In genomic region chr6:6191476-6191875, GRCh38 we compare ENCODE assay signal across 19 cellular contexts.
A peak's percentile ranks its signal among the peaks of the same experiment; 100 is the strongest.
DNase-seq lines count a peak whose midpoint lies in the region; ATAC-seq and TF ChIP-seq lines count a peak whose summit lies in the region.
"Had no signal": no experiment of that assay in that cellular context is flagged by ENCODE, and none has a peak within 500 bp of the region (broad histone marks: within the 10 kb centered on the region; RNA-seq: fewer than 3 reads in every experiment).

No MANE protein-coding gene starts in this region.

- POLR2A ChIA-PET in HCT116 (lab: Charles Lee), result no interaction called here
- POLR2A ChIA-PET in OCI-LY7 (lab: Charles Lee), result interaction anchor here (0.6 kb wide), 1 partner anchor 217 kb away, joined by 3 read pairs; no protein-coding TSS in a partner anchor

- H2AFZ ChIP-seq in HCT116 (ENCODE audit: low read depth, low read length, poor library complexity, severe bottlenecking), result no peak overlapping the region
- no peak overlapping the region for H2AFZ ChIP-seq in OCI-LY7 (ENCODE audit: low read length)

- H3K36me3 ChIP-seq in HCT116 (ENCODE audit: control insufficient read depth in 1 of 2, insufficient read depth in 2 of 2, low read length in 2 of 2) (no peaks in the 10 kb centered on the region), OCI-LY7 (ENCODE audit: insufficient read depth, low read length) (no peaks in the 10 kb centered on the region)

- peak; percentile 35 for DNase-seq in DMS53 (lab: John Stamatoyannopoulos, UW)
- DNase-seq in DMS53 treated with DMSO at 0.1 percent for 48 hours (lab: John Stamatoyannopoulos, UW; ENCODE audit: unreplicated experiment), result no peak
- no peak for DNase-seq in HCT116 (ENCODE audit: low read depth, low spot score)
- peak; percentile 52 for DNase-seq in OCI-LY7 (ENCODE audit: low spot score)
- peak; percentile 57 for DNase-seq in iPS-NIHi11 (ENCODE audit: low spot score)
- no peak for DNase-seq in Right ventricle myocardium superior
- DNase-seq in central memory CD4-positive, alpha-beta T cell, result no peak
- DNase-seq: COR-L47; cortex of kidney; midbrain; NCI-H526 treated with DMSO at 0.1 percent for 48 hours; PC-3; stimulated activated CD4-positive, alpha-beta T cell treated with anti-CD3 and anti-CD28 coated beads, Interleukin-4, amount 100 ng/mL, for 24 hours; T-helper 9 cell had no signal

- no peak for TF ChIP-seq RAD21 in HCT116 (IDR thresholded peaks at IDR 0.05; ENCODE audit: low read depth)

- ATAC-seq in HCT116, result no peak
- no peak for ATAC-seq in HG03045 (IDR thresholded peaks at IDR 0.05; ENCODE audit: unreplicated experiment)
- ATAC-seq in Right ventricle myocardium superior (ENCODE audit: poor library complexity), result no peak
- ATAC-seq: activated CD4-positive, CD25-positive, alpha-beta regulatory T cell treated with anti-CD3 and anti-CD28 coated beads, Interleukin-2, amount 50 U/mL, for 24 hours; activated T-helper 17 cell treated with anti-CD3 and anti-CD28 coated beads, Interleukin-2, amount 50 U/mL, for 72 hours; PC-3 had no signal

- H4K20me1 ChIP-seq in HCT116 (ENCODE audit: insufficient read depth) (no peaks in the 10 kb centered on the region), OCI-LY7 (ENCODE audit: insufficient read depth, low read length) (no peaks in the 10 kb centered on the region)

- intact Hi-C loops in HCT116 (cut with micrococcal nuclease), result no loop called here
- intact Hi-C loops in OCI-LY7 (cut with micrococcal nuclease; ENCODE audit: unreplicated experiment), result no loop called here
- intact Hi-C loops in Right ventricle myocardium superior (cut with DNase I), result no loop called here

- BruUV-seq in HCT116 (replicated peaks; lab: Mats Ljungman, UMichigan), result no TSS peak
- BruUV-seq in OCI-LY7 (replicated peaks; lab: Mats Ljungman, UMichigan), result no TSS peak

- TF ChIP-seq CTCF in HCT116 (IDR thresholded peaks at IDR 0.05 in 2 of 3, conservative IDR thresholded peaks at IDR 0.05 in 1 of 3; ENCODE audit: borderline replicate concordance in 1 of 3, insufficient read depth in 1 of 3, low read depth in 2 of 3, low read length in 2 of 3) (no peak), OCI-LY7 (conservative IDR thresholded peaks at IDR 0.05; ENCODE audit: low read length) (no peak)

- H3K4me1 ChIP-seq in HCT116 (ENCODE audit: control insufficient read depth in 1 of 2, insufficient read depth in 2 of 2, low read length in 2 of 2) (no peaks in the 10 kb centered on the region), OCI-LY7 (ENCODE audit: insufficient read depth, low read length, poor library complexity, severe bottlenecking) (no peaks in the 10 kb centered on the region)

- H3K9me3 ChIP-seq in HCT116 (ENCODE audit: control insufficient read depth in 1 of 2, insufficient read depth in 1 of 2, low read depth in 1 of 2, low read length in 2 of 2), result no peaks in the 10 kb centered on the region
- no peaks in the 10 kb centered on the region for H3K9me3 ChIP-seq in OCI-LY7 (ENCODE audit: low read length)

- TF ChIP-seq POLR2A in HCT116 (IDR thresholded peaks at IDR 0.05; ENCODE audit: borderline replicate concordance, extremely low read depth, insufficient read depth, insufficient read length), result no peak

- RAD21 ChIA-PET in HCT116 (lab: Charles Lee; ENCODE audit: low non-redundant PET in 1 of 2, low total read pairs in 2 of 2, uncharacterized antibody in 2 of 2, unreplicated experiment in 2 of 2), result no interaction called here

- 0 out of 2 replicates have a peak, but pooled peaks cover 11% of the 10 kb centered on the region for H3K27me3 ChIP-seq in HCT116 (ENCODE audit: insufficient read depth, low read length)

- H3K27ac ChIP-seq in HCT116 (ENCODE audit: low read depth, low read length) (no peak overlapping the region), OCI-LY7 (ENCODE audit: low read depth, low read length, poor library complexity, severe bottlenecking) (no peak overlapping the region)
- H3K27ac ChIP-seq: 22Rv1 had no signal

- CTCF ChIA-PET in HCT116 (lab: Charles Lee), result no interaction called here
- CTCF ChIA-PET in OCI-LY7 (lab: Charles Lee; ENCODE audit: unreplicated experiment), result no interaction called here

- H3K9ac ChIP-seq in HCT116 (ENCODE audit: low read length), result no peak overlapping the region

- H3K4me2 ChIP-seq in HCT116 (ENCODE audit: low read length) (no peak overlapping the region), OCI-LY7 (ENCODE audit: low read length) (no peak overlapping the region)
- H3K4me2 ChIP-seq: smooth muscle cell had no signal

- H3K4me3 ChIP-seq in HCT116 (replicated peaks in 1 of 2; ENCODE audit: low read depth in 1 of 2, low read length in 2 of 2) (no peak overlapping the region), OCI-LY7 (ENCODE audit: low read depth, low read length, poor library complexity, severe bottlenecking) (no peak overlapping the region)
- H3K4me3 ChIP-seq: smooth muscle cell had no signal

- H3K79me2 ChIP-seq in HCT116 (ENCODE audit: insufficient read depth, low read length), result no peaks in the 10 kb centered on the region
- H3K79me2 ChIP-seq in OCI-LY7 (ENCODE audit: insufficient read depth, low read depth, low read length), result no peaks in the 10 kb centered on the region

- H3K9me2 ChIP-seq in HCT116 (ENCODE audit: insufficient read depth), result no peaks in the 10 kb centered on the region
- H3K9me2 ChIP-seq in OCI-LY7 (ENCODE audit: insufficient read depth, low read length), result no peaks in the 10 kb centered on the region

TF ChIP-seq in HCT116, 20 proteins besides CTCF, POLR2A, EP300 and RAD21:
- TF ChIP-seq REST (IDR thresholded peaks at IDR 0.05; ENCODE audit: low read depth) (peak; percentile 72), TCF7L2 (IDR thresholded peaks at IDR 0.05; ENCODE audit: borderline replicate concordance, extremely low read depth, insufficient read depth, insufficient read length) (no peak)

Comparison
In these comparisons a context has a peak if more than half of its experiments do, and no peak if none do; other contexts are left out.
1. DNase-seq: peak in DMS53 (single experiment), OCI-LY7 (single experiment) and iPS-NIHi11 (single experiment); none in DMS53 treated with DMSO at 0.1 percent for 48 hours (single experiment), HCT116 (single experiment), Right ventricle myocardium superior (single experiment) and central memory CD4-positive, alpha-beta T cell (single experiment).